28 cellular contexts compared by ENCODE assay signal in genomic region chr1:168714012-168714411, GRCh38. TPM values are rescaled to one million over a fixed set of nuclear protein-coding genes. Genes with fewer than 3 reads are reported as not detected.
"Had no signal": no experiment of that assay in that cellular context is flagged by ENCODE, and none has a peak within 500 bp of the region (broad histone marks: within the 10 kb centered on the region; RNA-seq: fewer than 3 reads in every experiment).

No MANE protein-coding gene starts in this region.

- H3K4me3 Mint-ChIP-seq: activated B cell treated with CpG ODN at 0.5 μM for 24 hours; activated CD4-positive, alpha-beta T cell treated with anti-CD3 and anti-CD28 coated beads for 36 hours; activated naive CD8-positive, alpha-beta T cell; activated T-cell treated with anti-CD3 and anti-CD28 coated beads, Interleukin-2, amount 50 U/mL, for 4 hours; effector memory CD8-positive, alpha-beta T cell; nephron progenitor cell; stimulated activated naive CD8-positive, alpha-beta T cell treated with anti-CD3 and anti-CD28 coated beads, Interleukin-15, Interleukin-2, amounts not matched to agents 100 ng/mL and 50 ng/mL, for 24 hours had no signal

- DNase-seq: activated B cell treated with CpG ODN at 0.5 μM for 24 hours; activated CD4-positive, alpha-beta T cell treated with anti-CD3 and anti-CD28 coated beads for 36 hours; activated CD4-positive, alpha-beta T cell treated with anti-CD3 and anti-CD28 coated beads, Interleukin-2, amount 50 U/mL, for 4 hours; activated CD8-positive, alpha-beta memory T cell treated with anti-CD3 and anti-CD28 coated beads, Interleukin-2, amount 50 U/mL, for 48 hours; activated naive CD4-positive, alpha-beta T cell; activated T-cell treated with anti-CD3 and anti-CD28 coated beads, Interleukin-2, amount 50 U/mL, for 4 hours; adrenal gland; brain microvascular endothelial cell; central memory CD4-positive, alpha-beta T cell; dorsolateral prefrontal cortex; effector memory CD8-positive, alpha-beta T cell; glutamatergic neuron; nephron progenitor cell; stimulated activated CD4-positive, alpha-beta T cell treated with anti-CD3 and anti-CD28 coated beads, Interleukin-1b, Interleukin-23, amount 100 ng/mL, for 48 hours; substantia nigra; T1000; tibial artery; uterus had no signal

- H3K36me3 ChIP-seq: adrenal gland, ascending aorta, brain microvascular endothelial cell, esophagus muscularis mucosa, pancreas, tibial artery, uterus had no signal

- H3K4me3 ChIP-seq: adrenal gland, ascending aorta, dorsolateral prefrontal cortex, esophagus muscularis mucosa, hepatocyte, pancreas, tibial artery, uterus had no signal

- H3K9me3 ChIP-seq: adrenal gland, ascending aorta, esophagus muscularis mucosa, pancreas, tibial artery, uterus had no signal

- H3K9me3 Mint-ChIP-seq: activated B cell treated with CpG ODN at 0.5 μM for 24 hours; activated T-cell treated with anti-CD3 and anti-CD28 coated beads, Interleukin-2, amount 50 U/mL, for 4 hours; activated T-helper 2 cell treated with anti-CD3 and anti-CD28 coated beads, Interferon-gamma antibody, Interleukin-2, Interleukin-4, amounts not matched to agents 10 μg/mL and 5 μg/mL and 100 μg/mL, durations not matched to agents 14 hours and 24 hours and 36 hours; effector memory CD8-positive, alpha-beta T cell; nephron progenitor cell; stimulated activated naive CD8-positive, alpha-beta T cell treated with anti-CD3 and anti-CD28 coated beads, Interleukin-15, Interleukin-2, amounts not matched to agents 100 ng/mL and 50 ng/mL, for 24 hours had no signal

- H3K4me1 Mint-ChIP-seq: activated B cell treated with CpG ODN at 0.5 μM for 24 hours; activated CD4-positive, alpha-beta T cell treated with anti-CD3 and anti-CD28 coated beads for 36 hours had no signal

- H3K36me3 Mint-ChIP-seq: activated naive CD8-positive, alpha-beta T cell had no signal

- H3K4me1 ChIP-seq: uterus had no signal

- H3K27me3 ChIP-seq: adrenal gland, ascending aorta, brain microvascular endothelial cell, dorsolateral prefrontal cortex, esophagus muscularis mucosa, hepatocyte, pancreas, tibial artery, uterus had no signal

- H3K27me3 Mint-ChIP-seq: activated naive CD8-positive, alpha-beta T cell; effector memory CD8-positive, alpha-beta T cell; stimulated activated naive CD8-positive, alpha-beta T cell treated with anti-CD3 and anti-CD28 coated beads, Interleukin-15, Interleukin-2, amounts not matched to agents 100 ng/mL and 50 ng/mL, for 24 hours had no signal

- H3K27ac Mint-ChIP-seq: activated B cell treated with CpG ODN at 0.5 μM for 24 hours; activated CD4-positive, alpha-beta T cell treated with anti-CD3 and anti-CD28 coated beads for 36 hours; activated naive CD8-positive, alpha-beta T cell; activated T-helper 2 cell treated with anti-CD3 and anti-CD28 coated beads, Interferon-gamma antibody, Interleukin-2, Interleukin-4, amounts not matched to agents 10 μg/mL and 5 μg/mL and 100 μg/mL, durations not matched to agents 14 hours and 24 hours and 36 hours; effector memory CD8-positive, alpha-beta T cell; nephron progenitor cell; stimulated activated naive CD8-positive, alpha-beta T cell treated with anti-CD3 and anti-CD28 coated beads, Interleukin-15, Interleukin-2, amounts not matched to agents 100 ng/mL and 50 ng/mL, for 24 hours had no signal

- H3K27ac ChIP-seq: adrenal gland, ascending aorta, brain microvascular endothelial cell, dorsolateral prefrontal cortex, esophagus muscularis mucosa, hepatocyte, pancreas, tibial artery, uterus had no signal

RNA-seq across cellular contexts. Expression of gene DPT, which starts 15.0 kb away (rescaled TPM):
- total RNA-seq: activated B cell treated with CpG ODN at 0.5 μM for 24 hours; activated CD4-positive, alpha-beta T cell treated with anti-CD3 and anti-CD28 coated beads for 36 hours; activated CD8-positive, alpha-beta memory T cell treated with anti-CD3 and anti-CD28 coated beads for 36 hours; activated T-cell treated with anti-CD3 and anti-CD28 coated beads, Interleukin-2, amount 50 U/mL, for 4 hours; activated T-helper 2 cell treated with anti-CD3 and anti-CD28 coated beads, Interferon-gamma antibody, Interleukin-2, Interleukin-4, amounts not matched to agents 10 μg/mL and 5 μg/mL and 100 μg/mL, durations not matched to agents 14 hours and 24 hours and 36 hours; endothelial cell of umbilical vein; pulmonary artery endothelial cell had no signal
